17 cellular contexts compared by ENCODE assay signal in genomic region chr13:21077360-21078353, GRCh38. TPM values are rescaled to one million over a fixed set of nuclear protein-coding genes. Genes with fewer than 3 reads are reported as not detected.
A peak's percentile ranks its signal among the peaks of the same experiment; 100 is the strongest.
DNase-seq lines count a peak whose midpoint lies in the region; ATAC-seq and TF ChIP-seq lines count a peak whose summit lies in the region.
"Had no signal": no experiment of that assay in that cellular context is flagged by ENCODE, and none has a peak within 500 bp of the region (broad histone marks: within the 10 kb centered on the region; RNA-seq: fewer than 3 reads in every experiment).

No MANE protein-coding gene starts in this region.

- H3K4me1 ChIP-seq in thyroid gland, result peaks cover 0 to 18% of the 10 kb centered on the region in 2 donors

- ATAC-seq in HG02884 (IDR thresholded peaks at IDR 0.05; ENCODE audit: unreplicated experiment), result no peak
- ATAC-seq: activated CD4-positive, CD25-positive, alpha-beta regulatory T cell treated with anti-CD3 and anti-CD28 coated beads, Interleukin-2, amount 50 U/mL, for 24 hours; Right ventricle myocardium inferior; stimulated activated naive B cell treated with anti-CD40 and anti-IgM and Interleukin-4, amounts not matched to agents 10 μg/mL and 1 μg/mL and 100 μg/mL, for 72 hours had no signal

- in situ Hi-C loops in G401 (cut with HindIII; ENCODE audit: low sequenced_read_pairs), result no loop called here

- intact Hi-C loops in activated CD4-positive, alpha-beta T cell treated with anti-CD3 and anti-CD28 coated beads, Interleukin-2, amount 10 ng/mL, durations not matched to agents 24 days and 14 days (cut with micrococcal nuclease), result loop anchor here (5.0 kb wide), 1 partner anchor 60 kb away; no protein-coding TSS in a partner anchor
- intact Hi-C loops in thyroid gland (cut with DNase I), result loop anchor here (10.0 kb wide), 1 partner anchor 57 kb away; no protein-coding TSS in a partner anchor

- no peaks in the 10 kb centered on the region for H3K27me3 ChIP-seq in thyroid gland

- peaks cover 18% of the 10 kb centered on the region for H3K27me3 Mint-ChIP-seq in activated CD4-positive, alpha-beta T cell treated with anti-CD3 and anti-CD28 coated beads, Interleukin-2, amount 10 ng/mL, durations not matched to agents 24 days and 14 days
- H3K27me3 Mint-ChIP-seq in chondrocyte (ENCODE audit: low read depth), result no peaks in the 10 kb centered on the region
- H3K27me3 Mint-ChIP-seq in nephron (ENCODE audit: low read depth), result peaks cover 12% of the 10 kb centered on the region

- H3K9me3 ChIP-seq in thyroid gland, result no peaks in the 10 kb centered on the region

- WGBS in thyroid gland, 2 donors, result 93% methylated on average over 36 to 37 of the region's 37 CpGs

- H3K27ac ChIP-seq in thyroid gland, result no peak overlapping the region

- no peaks in the 10 kb centered on the region for H3K36me3 ChIP-seq in thyroid gland

- peaks cover 9% of the 10 kb centered on the region for H3K4me1 Mint-ChIP-seq in activated CD4-positive, alpha-beta T cell treated with anti-CD3 and anti-CD28 coated beads, Interleukin-2, amount 10 ng/mL, durations not matched to agents 24 days and 14 days
- H3K4me1 Mint-ChIP-seq in chondrocyte (ENCODE audit: low read depth) (peaks cover 52% of the 10 kb centered on the region), nephron (peaks cover 35% of the 10 kb centered on the region)

- H3K27ac Mint-ChIP-seq in activated CD4-positive, alpha-beta T cell treated with anti-CD3 and anti-CD28 coated beads, Interleukin-2, amount 10 ng/mL, durations not matched to agents 24 days and 14 days, result peak overlapping the region; percentile 59
- H3K27ac Mint-ChIP-seq in chondrocyte (ENCODE audit: unreplicated experiment) (peak overlapping the region; percentile 71), nephron (peak overlapping the region in 1 of 3 experiments; percentile 37)
- H3K27ac Mint-ChIP-seq: stimulated activated naive B cell treated with anti-CD40 and anti-IgM and Interleukin-4, amounts not matched to agents 10 μg/mL and 1 μg/mL and 100 μg/mL, for 72 hours had no signal

- no peak for DNase-seq in activated CD4-positive, alpha-beta T cell treated with anti-CD3 and anti-CD28 coated beads, Interleukin-2, amount 10 ng/mL, durations not matched to agents 24 days and 14 days
- no peak for DNase-seq in activated CD4-positive, alpha-beta T cell treated with anti-CD3 and anti-CD28 coated beads, Interleukin-2, amount 50 U/mL, for 48 hours
- peak; percentile 62 for DNase-seq in G401 (ENCODE audit: low spot score)
- no peak for DNase-seq in chondrocyte (ENCODE audit: low spot score)
- DNase-seq in thyroid gland, result no peak
- no peak for DNase-seq in occipital lobe (lab: John Stamatoyannopoulos, UW)
- DNase-seq: activated T-cell treated with anti-CD3 and anti-CD28 coated beads, Interleukin-2, amount 50 U/mL, for 1 hour; amniotic stem cell; DND-41; KBM-7; NCI-H1092 treated with DMSO at 0.1 percent for 48 hours; NCI-H2171 treated with DMSO at 0.1 percent for 48 hours; stimulated activated naive B cell treated with anti-CD40 and anti-IgM and Interleukin-4, amounts not matched to agents 10 μg/mL and 1 μg/mL and 100 μg/mL, for 72 hours had no signal

- TF ChIP-seq POLR2A in thyroid gland (IDR thresholded peaks at IDR 0.05), result no peak

- H3K36me3 Mint-ChIP-seq in activated CD4-positive, alpha-beta T cell treated with anti-CD3 and anti-CD28 coated beads, Interleukin-2, amount 10 ng/mL, durations not matched to agents 24 days and 14 days (ENCODE audit: low read depth), result no peaks in the 10 kb centered on the region
- H3K36me3 Mint-ChIP-seq in chondrocyte (ENCODE audit: low read depth) (no peaks in the 10 kb centered on the region), nephron (ENCODE audit: low read depth) (no peaks in the 10 kb centered on the region)

- peak overlapping the region; percentile 70 for H3K4me3 Mint-ChIP-seq in activated CD4-positive, alpha-beta T cell treated with anti-CD3 and anti-CD28 coated beads, Interleukin-2, amount 10 ng/mL, durations not matched to agents 24 days and 14 days
- H3K4me3 Mint-ChIP-seq in chondrocyte (ENCODE audit: unreplicated experiment), result no peak overlapping the region
- H3K4me3 Mint-ChIP-seq in nephron, result peak overlapping the region; percentile 43 to 69 (median 66)

- no peak overlapping the region for H3K4me3 ChIP-seq in thyroid gland (replicated peaks in 1 of 3)

- no peaks in the 10 kb centered on the region for H3K9me3 Mint-ChIP-seq in activated CD4-positive, alpha-beta T cell treated with anti-CD3 and anti-CD28 coated beads, Interleukin-2, amount 10 ng/mL, durations not matched to agents 24 days and 14 days
- no peaks in the 10 kb centered on the region for H3K9me3 Mint-ChIP-seq in chondrocyte (ENCODE audit: low read depth)
- no peaks in the 10 kb centered on the region for H3K9me3 Mint-ChIP-seq in nephron
- H3K9me3 Mint-ChIP-seq: stimulated activated naive B cell treated with anti-CD40 and anti-IgM and Interleukin-4, amounts not matched to agents 10 μg/mL and 1 μg/mL and 100 μg/mL, for 72 hours had no signal

- TF ChIP-seq CTCF in chondrocyte (IDR thresholded peaks at IDR 0.05) (no peak), nephron (IDR thresholded peaks at IDR 0.05; ENCODE audit: unreplicated experiment in 3 of 3) (no peak), thyroid gland (IDR thresholded peaks at IDR 0.05) (no peak)

RNA-seq across cellular contexts. Expression of gene LATS2, which starts 16.3 kb away (rescaled TPM):
- 1.7 and 2.2 TPM in 2 replicates for total RNA-seq in activated CD4-positive, alpha-beta T cell treated with anti-CD3 and anti-CD28 coated beads, Interleukin-2, amount 10 ng/mL, durations not matched to agents 24 days and 14 days
- 17.8 and 27.3 TPM in 2 replicates for total RNA-seq in G401 (2014; rRNA removed; shearing (Covaris generic))
- total RNA-seq in chondrocyte, result 58.1 to 104 TPM (median 100 TPM) in 3 replicates
- 10 to 100 TPM; 33.0 to 69.6 (median 37.5) TPM for total RNA-seq in thyroid gland
- total RNA-seq in occipital lobe, result 2.2 TPM
